ENCODE assay signal across 17 cellular contexts in genomic region chr17:60823520-60823919, GRCh38.
A peak's percentile ranks its signal among the peaks of the same experiment; 100 is the strongest.
DNase-seq lines count a peak whose midpoint lies in the region; ATAC-seq, FAIRE-seq and TF ChIP-seq lines count a peak whose summit lies in the region.
"Had no signal": no experiment of that assay in that cellular context is flagged by ENCODE, and none has a peak within 500 bp of the region (broad histone marks: within the 10 kb centered on the region; RNA-seq: fewer than 3 reads in every experiment).

No MANE protein-coding gene starts in this region.

- no peaks in the 10 kb centered on the region for H3K27me3 ChIP-seq in bronchial epithelial cell (ENCODE audit: control insufficient read depth, insufficient read depth, low read length)
- H3K27me3 ChIP-seq: BLaER1 treated with 17β-estradiol and CSF1 and Interleukin-3, amounts not matched to agents 10 nM and 100 nM had no signal

- no peak for TF ChIP-seq POLR2A in NB4 (IDR thresholded peaks at IDR 0.05; ENCODE audit: extremely low read depth, insufficient read length)

- no peak for FAIRE-seq in bronchial epithelial cell (lab: Jason Lieb, UNC)
- FAIRE-seq in urothelium cell line (lab: Jason Lieb, UNC): peak; percentile 62
- FAIRE-seq: GM12892 had no signal

- peak; percentile 67 for DNase-seq in SIG-M5 treated with dmso at 0.1 percent for 504 hours (lab: John Stamatoyannopoulos, UW; ENCODE audit: unreplicated experiment)
- no peak for DNase-seq in SIG-M5 (lab: John Stamatoyannopoulos, UW)
- peak; percentile 28 for DNase-seq in NB4 (ENCODE audit: low read depth)
- peak; percentile 30 for DNase-seq in bronchial epithelial cell (ENCODE audit: low read depth)
- no peak for DNase-seq in urothelium cell line (ENCODE audit: low spot score)
- no peak for DNase-seq in NCI-H2171 (lab: John Stamatoyannopoulos, UW)
- no peak for DNase-seq in activated CD4-positive, alpha-beta T cell treated with anti-CD3 and anti-CD28 coated beads, Interleukin-2, amount 50 U/mL, for 48 hours
- DNase-seq: CD4-positive, alpha-beta T cell; COR-L47; NCI-H2029 treated with DMSO at 0.1 percent for 48 hours; NCI-H2227 treated with DMSO at 0.1 percent for 48 hours; NCI-H526 treated with DMSO at 0.1 percent for 48 hours; PC-3; SW 1271 had no signal

- no peak for ATAC-seq in GM21528 (IDR thresholded peaks at IDR 0.05; ENCODE audit: low FRiP score, unreplicated experiment)
- ATAC-seq: PC-3 had no signal

- no peak overlapping the region for H3K4me3 ChIP-seq in NB4 (ENCODE audit: low read depth, low read length)
- H3K4me3 ChIP-seq in bronchial epithelial cell (ENCODE audit: low read depth, low read length): no peak overlapping the region
- H3K4me3 ChIP-seq: BLaER1 treated with 17β-estradiol and CSF1 and Interleukin-3, amounts not matched to agents 10 nM and 100 nM had no signal

- H3K36me3 ChIP-seq in bronchial epithelial cell (ENCODE audit: control insufficient read depth, insufficient read depth, low read length): no peaks in the 10 kb centered on the region
- H3K36me3 ChIP-seq: BLaER1 treated with 17β-estradiol and CSF1 and Interleukin-3, amounts not matched to agents 10 nM and 100 nM had no signal

- TF ChIP-seq CTCF in NB4 (IDR thresholded peaks at IDR 0.05; ENCODE audit: low read depth, low read length) (no peak), bronchial epithelial cell (IDR thresholded peaks at IDR 0.05; ENCODE audit: insufficient read depth, low read length, severe bottlenecking) (no peak)

Comparison
In these comparisons a context has a peak if more than half of its experiments do, and no peak if none do; other contexts are left out.
1. DNase-seq: peak in SIG-M5 treated with dmso at 0.1 percent for 504 hours (single experiment), NB4 (single experiment) and bronchial epithelial cell (single experiment); none in SIG-M5 (single experiment), urothelium cell line (single experiment), NCI-H2171 (single experiment) and activated CD4-positive, alpha-beta T cell treated with anti-CD3 and anti-CD28 coated beads, Interleukin-2, amount 50 U/mL, for 48 hours (0 of 2).